Comparison of ENCODE assay signal across 20 cellular contexts in the genomic region with DNA sequence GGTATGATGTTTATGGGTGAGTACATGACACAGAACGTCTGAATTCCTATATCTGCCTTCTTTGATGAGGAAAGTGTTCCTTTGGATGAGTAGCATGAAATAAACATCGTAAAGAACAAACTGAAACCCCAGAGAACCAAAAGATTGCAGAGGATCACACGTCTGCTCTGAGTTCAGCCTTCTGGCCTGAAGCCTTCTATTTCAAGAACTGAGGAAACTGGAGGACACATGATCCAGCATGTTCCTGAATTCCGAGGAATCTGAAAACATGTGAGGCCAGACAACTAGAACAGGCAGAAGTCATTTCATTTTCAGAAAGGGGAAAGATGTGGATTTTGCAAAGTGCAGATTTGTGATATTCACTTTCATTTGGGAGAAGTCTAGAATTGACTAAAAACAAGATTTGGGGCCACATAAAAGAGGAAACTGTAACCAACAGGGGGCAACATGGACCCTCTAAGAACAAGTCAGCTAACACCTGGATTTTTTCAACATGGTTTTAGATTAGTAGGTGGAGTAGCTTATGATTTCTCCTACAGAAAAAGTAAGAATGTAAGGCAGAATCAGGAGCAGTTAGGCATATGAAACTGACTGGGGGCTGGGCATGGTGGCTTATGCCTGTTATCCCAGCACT. TPM values are rescaled to one million over a fixed set of nuclear protein-coding genes. Genes with fewer than 3 reads are reported as not detected.
DNase-seq lines count a peak whose midpoint lies in the region; ATAC-seq, FAIRE-seq and TF ChIP-seq lines count a peak whose summit lies in the region.
"Had no signal": no experiment of that assay in that cellular context is flagged by ENCODE, and none has a peak within 500 bp of the region (broad histone marks: within the 10 kb centered on the region; RNA-seq: fewer than 3 reads in every experiment).

No MANE protein-coding gene starts in this region.

- H3K4me1 ChIP-seq in BE2C: no peaks in the 10 kb centered on the region
- H3K4me1 ChIP-seq in HUES64 (ENCODE audit: insufficient read depth, low read length): peaks cover 19% of the 10 kb centered on the region
- H3K4me1 ChIP-seq in mesendoderm (ENCODE audit: control insufficient read depth, low read depth, low read length): peaks cover 4% of the 10 kb centered on the region
- peaks cover 15% of the 10 kb centered on the region for H3K4me1 ChIP-seq in PC-9 (replicated peaks; ENCODE audit: insufficient read depth)
- H3K4me1 ChIP-seq: adrenal gland, BLaER1 had no signal

- no peaks in the 10 kb centered on the region for H3K27me3 ChIP-seq in BE2C
- H3K27me3 ChIP-seq in HUES64 (ENCODE audit: insufficient read depth, low read length): no peaks in the 10 kb centered on the region
- no peaks in the 10 kb centered on the region for H3K27me3 ChIP-seq in bronchial epithelial cell (ENCODE audit: control insufficient read depth, insufficient read depth, low read length)
- no peaks in the 10 kb centered on the region for H3K27me3 ChIP-seq in mesendoderm (ENCODE audit: insufficient read depth, low read length, poor library complexity)
- H3K27me3 ChIP-seq in PC-9 (ENCODE audit: insufficient read depth, low read depth): no peaks in the 10 kb centered on the region
- H3K27me3 ChIP-seq: adrenal gland, BLaER1 had no signal

- H3K36me3 ChIP-seq in BE2C (no peaks in the 10 kb centered on the region), HUES64 (ENCODE audit: insufficient read depth, low read length) (no peaks in the 10 kb centered on the region), bronchial epithelial cell (ENCODE audit: control insufficient read depth, insufficient read depth, low read length) (no peaks in the 10 kb centered on the region), mesendoderm (ENCODE audit: control insufficient read depth, insufficient read depth, low read length) (no peaks in the 10 kb centered on the region), PC-9 (ENCODE audit: low read depth) (no peaks in the 10 kb centered on the region)
- H3K36me3 ChIP-seq: adrenal gland, BLaER1, thoracic aorta had no signal

- H3K4me3 Mint-ChIP-seq in natural killer cell treated with Interleukin-12 subunit alpha and Interleukin-12 subunit beta and Interleukin-15 and Interleukin-18, amount 100 ng/mL, for 72 hours: no peak overlapping the region
- H3K4me3 Mint-ChIP-seq: activated T-cell treated with anti-CD3 and anti-CD28 coated beads, Interleukin-2, amount 50 U/mL, for 4 hours; T-helper 1 cell treated with Interleukin-12 subunit alpha and Interleukin-12 subunit beta and Interleukin-4 antibody, amounts not matched to agents 30 μg/mL and 1 μg/mL, for 36 hours had no signal

- no peak overlapping the region for H4K5ac ChIP-seq in mesendoderm (ENCODE audit: low read length)

- H3K27me3 Mint-ChIP-seq in natural killer cell treated with Interleukin-12 subunit alpha and Interleukin-12 subunit beta and Interleukin-15 and Interleukin-18, amount 100 ng/mL, for 72 hours: peaks cover 18 to 25% of the 10 kb centered on the region in 2 donors

- no peak overlapping the region for H2BK15ac ChIP-seq in mesendoderm (replicated peaks; ENCODE audit: low read depth)

- no peak overlapping the region for H2AK5ac ChIP-seq in mesendoderm (ENCODE audit: low read length)

- H3K36me3 Mint-ChIP-seq in natural killer cell treated with Interleukin-12 subunit alpha and Interleukin-12 subunit beta and Interleukin-15 and Interleukin-18, amount 100 ng/mL, for 72 hours: no peaks in the 10 kb centered on the region

- no peak overlapping the region for H2BK5ac ChIP-seq in mesendoderm (ENCODE audit: low read length)

- TF ChIP-seq CTCF in BE2C (IDR thresholded peaks at IDR 0.05; ENCODE audit: low read depth, low read length) (peak; percentile 27; the same call in 1 of the 2 replicates), bronchial epithelial cell (IDR thresholded peaks at IDR 0.05; ENCODE audit: insufficient read depth, low read length, severe bottlenecking) (no peak), PC-9 (conservative IDR thresholded peaks at IDR 0.05) (no peak)

- BruUV-seq in PC-9 (replicated peaks; lab: Mats Ljungman, UMichigan): no TSS peak

- H2AFZ ChIP-seq in PC-9: no peak overlapping the region

- no peak for DNase-seq in BE2C
- DNase-seq in bronchial epithelial cell (ENCODE audit: low read depth): peak; percentile 39
- DNase-seq in mesendoderm: peak; percentile 60
- no peak for DNase-seq in natural killer cell treated with Interleukin-12 subunit alpha and Interleukin-12 subunit beta and Interleukin-15 and Interleukin-18, amount 100 ng/mL, for 72 hours (ENCODE audit: low spot score)
- no peak for DNase-seq in PC-9
- DNase-seq in NCI-H146 treated with DMSO at 0.1 percent for 48 hours (lab: John Stamatoyannopoulos, UW; ENCODE audit: unreplicated experiment): no peak
- no peak for DNase-seq in frontal cortex (ENCODE audit: low spot score in 2 of 2)
- DNase-seq: activated CD4-positive, alpha-beta T cell treated with anti-CD3 and anti-CD28 coated beads for 1 hour; activated T-cell treated with anti-CD3 and anti-CD28 coated beads, Interleukin-2, amount 50 U/mL, for 4 hours; adrenal gland; DMS79; NCI-H1105 treated with DMSO at 0.1 percent for 48 hours; NCI-H446 had no signal

- H3F3A ChIP-seq in PC-9 (ENCODE audit: insufficient read depth, low read depth): peaks cover 6% of the 10 kb centered on the region; the same call in 1 of the 2 replicates

- H3K56ac ChIP-seq in mesendoderm (ENCODE audit: low read length): peak overlapping the region; percentile 47

- peak overlapping the region; percentile 59 for H3K4ac ChIP-seq in mesendoderm (ENCODE audit: low read depth, low read length)

- H3K4me2 ChIP-seq in mesendoderm (ENCODE audit: low read length) (no peak overlapping the region), PC-9 (no peak overlapping the region)
- H3K4me2 ChIP-seq: BLaER1 had no signal

- H4K8ac ChIP-seq in mesendoderm (ENCODE audit: low read depth, low read length): peak overlapping the region; percentile 56

- ATAC-seq in natural killer cell treated with Interleukin-12 subunit alpha and Interleukin-12 subunit beta and Interleukin-15 and Interleukin-18, amount 100 ng/mL, for 72 hours: no peak
- ATAC-seq: activated T-cell treated with anti-CD3 and anti-CD28 coated beads, Interleukin-2, amount 50 U/mL, for 4 hours had no signal

- peak; percentile 58 for FAIRE-seq in bronchial epithelial cell (lab: Jason Lieb, UNC)
- no peak for FAIRE-seq in frontal cortex (lab: Jason Lieb, UNC)
- FAIRE-seq: GM12892, RCC 7860 had no signal

- no peak overlapping the region for H3K27ac Mint-ChIP-seq in natural killer cell treated with Interleukin-12 subunit alpha and Interleukin-12 subunit beta and Interleukin-15 and Interleukin-18, amount 100 ng/mL, for 72 hours
- H3K27ac Mint-ChIP-seq: T-helper 1 cell treated with Interleukin-12 subunit alpha and Interleukin-12 subunit beta and Interleukin-4 antibody, amounts not matched to agents 30 μg/mL and 1 μg/mL, for 36 hours had no signal

- 79% methylated on average over 4 of the region's 4 CpGs for WGBS in HUES64
- no CpG with 5 or more reads among the region's 4 CpGs for WGBS in mesendoderm (ENCODE audit: extremely low coverage, insufficient coverage, low lambda C conversion rate)

- H3K4me1 Mint-ChIP-seq in natural killer cell treated with Interleukin-12 subunit alpha and Interleukin-12 subunit beta and Interleukin-15 and Interleukin-18, amount 100 ng/mL, for 72 hours (ENCODE audit: low read depth in 2 of 2): no peaks in the 10 kb centered on the region

- H3K4me3 ChIP-seq in BE2C (ENCODE audit: low read depth, low read length): no peak overlapping the region
- no peak overlapping the region for H3K4me3 ChIP-seq in HUES64 (ENCODE audit: low read length)
- no peak overlapping the region for H3K4me3 ChIP-seq in bronchial epithelial cell (ENCODE audit: low read depth, low read length)
- no peak overlapping the region for H3K4me3 ChIP-seq in mesendoderm (ENCODE audit: low read length)
- no peak overlapping the region for H3K4me3 ChIP-seq in PC-9
- H3K4me3 ChIP-seq: adrenal gland, BLaER1, thoracic aorta had no signal

- H4K20me1 ChIP-seq in PC-9 (ENCODE audit: insufficient read depth): no peaks in the 10 kb centered on the region
- H4K20me1 ChIP-seq: BLaER1 had no signal

- no peak overlapping the region for H3K9ac ChIP-seq in HUES64 (ENCODE audit: low read depth, low read length)
- H3K9ac ChIP-seq in mesendoderm (ENCODE audit: low read length): no peak overlapping the region
- H3K9ac ChIP-seq: BLaER1 had no signal

- H2BK120ac ChIP-seq in mesendoderm (ENCODE audit: low read depth, low read length): peak overlapping the region; percentile 88

- H3K23ac ChIP-seq in mesendoderm (ENCODE audit: low read length): no peak overlapping the region

- no peaks in the 10 kb centered on the region for H3K9me3 Mint-ChIP-seq in natural killer cell treated with Interleukin-12 subunit alpha and Interleukin-12 subunit beta and Interleukin-15 and Interleukin-18, amount 100 ng/mL, for 72 hours
- H3K9me3 Mint-ChIP-seq: activated T-cell treated with anti-CD3 and anti-CD28 coated beads, Interleukin-2, amount 50 U/mL, for 4 hours; T-helper 1 cell treated with Interleukin-12 subunit alpha and Interleukin-12 subunit beta and Interleukin-4 antibody, amounts not matched to agents 30 μg/mL and 1 μg/mL, for 36 hours had no signal

- H3K9me3 ChIP-seq in BE2C (no peaks in the 10 kb centered on the region), HUES64 (ENCODE audit: insufficient read depth, low read depth, low read length) (no peaks in the 10 kb centered on the region), PC-9 (ENCODE audit: insufficient read depth, low read depth) (no peaks in the 10 kb centered on the region)
- H3K9me3 ChIP-seq: adrenal gland, BLaER1, thoracic aorta had no signal

- H3K9me2 ChIP-seq in PC-9 (ENCODE audit: insufficient read depth): no peaks in the 10 kb centered on the region

- POLR2A ChIA-PET in PC-9 (lab: Charles Lee; ENCODE audit: unreplicated experiment): no interaction called here

- H3K27ac ChIP-seq in HUES64 (ENCODE audit: low read depth, low read length) (peak overlapping the region; percentile 32; the same call in 1 of the 2 replicates), mesendoderm (ENCODE audit: low read depth, low read length) (no peak overlapping the region), PC-9 (no peak overlapping the region)
- H3K27ac ChIP-seq: adrenal gland, BLaER1, thoracic aorta had no signal

- H3K79me2 ChIP-seq in mesendoderm (ENCODE audit: control insufficient read depth, insufficient read depth, low read length) (no peaks in the 10 kb centered on the region), PC-9 (ENCODE audit: low read depth) (no peaks in the 10 kb centered on the region)

- CTCF ChIA-PET in PC-9 (lab: Charles Lee): no interaction called here

- no peaks in the 10 kb centered on the region for H3K79me1 ChIP-seq in mesendoderm (ENCODE audit: low read length)

- intact Hi-C loops in PC-9 (cut with micrococcal nuclease; ENCODE audit: unreplicated experiment): no loop called here

- peak overlapping the region; percentile 61 for H3K18ac ChIP-seq in mesendoderm (ENCODE audit: low read length)

RNA-seq across cellular contexts. Expression of gene SULT6B1, which starts 8.3 kb away (rescaled TPM):
- not detected for polyA plus RNA-seq in BE2C (2012; ENCODE audit: insufficient read depth, insufficient read length, low read depth)
- not detected for polyA plus RNA-seq in HUES64 (2013, experiment 1 of 2)
- polyA plus RNA-seq in HUES64 (2013, experiment 2 of 2): not detected
- not detected in 2 replicates for total RNA-seq in bronchial epithelial cell
- polyA plus RNA-seq in mesendoderm (2013, experiment 1 of 2): not detected
- 0.04 TPM for polyA plus RNA-seq in mesendoderm (2013, experiment 2 of 2)
- total RNA-seq in natural killer cell treated with Interleukin-12 subunit alpha and Interleukin-12 subunit beta and Interleukin-15 and Interleukin-18, amount 100 ng/mL, for 72 hours: not detected
- total RNA-seq in PC-9 (2021): not detected in 2 replicates
- total RNA-seq in frontal cortex: not detected
- total RNA-seq: activated T-cell treated with anti-CD3 and anti-CD28 coated beads, Interleukin-2, amount 50 U/mL, for 4 hours; adrenal gland; mononuclear cell; thoracic aorta had no signal
- polyA plus RNA-seq: adrenal gland had no signal

RNA-seq across cellular contexts. Expression of gene CEBPZOS, which starts 16.2 kb away (rescaled TPM):
- polyA plus RNA-seq in BE2C (2012; ENCODE audit: insufficient read depth, insufficient read length, low read depth): 6.6 TPM
- 9.5 TPM for polyA plus RNA-seq in HUES64 (2013, experiment 1 of 2)
- 12.9 TPM for polyA plus RNA-seq in HUES64 (2013, experiment 2 of 2)
- total RNA-seq in bronchial epithelial cell (7.6 and 16.3 TPM in 2 replicates), PC-9 (2021) (46.5 and 53.2 TPM in 2 replicates), frontal cortex (22.8 TPM)
- 23.4 TPM for polyA plus RNA-seq in mesendoderm (2013, experiment 1 of 2)
- 21.8 TPM for polyA plus RNA-seq in mesendoderm (2013, experiment 2 of 2)
- total RNA-seq in natural killer cell treated with Interleukin-12 subunit alpha and Interleukin-12 subunit beta and Interleukin-15 and Interleukin-18, amount 100 ng/mL, for 72 hours: 10 to 100 TPM; 32.6 to 37.9 TPM

RNA-seq across cellular contexts. Expression of gene EIF2AK2, which starts 23.3 kb away (rescaled TPM):
- 4.7 TPM for polyA plus RNA-seq in BE2C (2012; ENCODE audit: insufficient read depth, insufficient read length, low read depth)
- polyA plus RNA-seq in HUES64 (2013, experiment 1 of 2): 19.3 TPM
- polyA plus RNA-seq in HUES64 (2013, experiment 2 of 2): 24.8 TPM
- 10.5 and 11.1 TPM in 2 replicates for total RNA-seq in bronchial epithelial cell
- 28.3 TPM for polyA plus RNA-seq in mesendoderm (2013, experiment 1 of 2)
- 27.0 TPM for polyA plus RNA-seq in mesendoderm (2013, experiment 2 of 2)
- 10 to 100 TPM; 37.7 to 40.1 TPM for total RNA-seq in natural killer cell treated with Interleukin-12 subunit alpha and Interleukin-12 subunit beta and Interleukin-15 and Interleukin-18, amount 100 ng/mL, for 72 hours
- total RNA-seq in PC-9 (2021): 39.8 and 61.2 TPM in 2 replicates
- 50.1 TPM for total RNA-seq in frontal cortex

RNA-seq across cellular contexts. Expression of gene CEBPZ, which starts 51.3 kb away (rescaled TPM):
- 87.3 TPM for polyA plus RNA-seq in BE2C (2012; ENCODE audit: insufficient read depth, insufficient read length, low read depth)
- polyA plus RNA-seq in HUES64 (2013, experiment 1 of 2): 103 TPM
- polyA plus RNA-seq in HUES64 (2013, experiment 2 of 2): 104 TPM
- total RNA-seq in bronchial epithelial cell (53.5 and 62.9 TPM in 2 replicates), PC-9 (2021) (29.2 and 35.7 TPM in 2 replicates), frontal cortex (51.4 TPM)
- polyA plus RNA-seq in mesendoderm (2013, experiment 1 of 2): 101 TPM
- 105 TPM for polyA plus RNA-seq in mesendoderm (2013, experiment 2 of 2)
- total RNA-seq in natural killer cell treated with Interleukin-12 subunit alpha and Interleukin-12 subunit beta and Interleukin-15 and Interleukin-18, amount 100 ng/mL, for 72 hours: 10 to 100 TPM; 35.3 to 74.0 TPM

RNA-seq across cellular contexts. Expression of gene NDUFAF7, which starts 51.3 kb away (rescaled TPM):
- polyA plus RNA-seq in BE2C (2012; ENCODE audit: insufficient read depth, insufficient read length, low read depth): 10.2 TPM
- polyA plus RNA-seq in HUES64 (2013, experiment 1 of 2): 26.4 TPM
- 23.3 TPM for polyA plus RNA-seq in HUES64 (2013, experiment 2 of 2)
- total RNA-seq in bronchial epithelial cell (15.5 and 17.9 TPM in 2 replicates), PC-9 (2021) (18.8 and 21.9 TPM in 2 replicates), frontal cortex (26.1 TPM)
- 14.8 TPM for polyA plus RNA-seq in mesendoderm (2013, experiment 1 of 2)
- polyA plus RNA-seq in mesendoderm (2013, experiment 2 of 2): 14.3 TPM
- 10 to 100 TPM; 20.5 to 24.3 TPM for total RNA-seq in natural killer cell treated with Interleukin-12 subunit alpha and Interleukin-12 subunit beta and Interleukin-15 and Interleukin-18, amount 100 ng/mL, for 72 hours

Comparison
In these comparisons a context has a peak if more than half of its experiments do, and no peak if none do; other contexts are left out.
1. DNase-seq: peak in bronchial epithelial cell (single experiment) and mesendoderm (single experiment); none in BE2C (single experiment), natural killer cell treated with Interleukin-12 subunit alpha and Interleukin-12 subunit beta and Interleukin-15 and Interleukin-18, amount 100 ng/mL, for 72 hours (single experiment), PC-9 (0 of 2), NCI-H146 treated with DMSO at 0.1 percent for 48 hours (single experiment) and frontal cortex (0 of 2).